In the genomic region with DNA sequence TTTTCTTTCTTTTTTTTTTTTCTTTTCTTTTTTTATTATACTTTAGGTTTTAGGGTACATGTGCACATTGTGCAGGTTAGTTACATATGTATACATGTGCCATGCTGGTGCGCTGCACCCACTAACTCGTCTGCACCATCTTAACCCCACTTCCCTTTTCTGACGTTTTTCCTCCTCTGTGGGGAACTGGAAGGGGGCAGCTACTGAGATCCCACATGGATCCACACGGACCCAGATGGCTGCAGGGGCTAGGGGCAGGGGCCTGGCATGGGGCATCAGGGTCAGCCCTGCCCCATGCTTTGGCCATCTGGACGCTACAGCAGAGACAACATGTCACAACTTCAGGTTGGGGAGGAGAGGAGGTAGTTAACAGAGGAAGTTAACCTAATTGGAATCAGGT, we compare ENCODE assay signal across 15 cellular contexts. TPM values are rescaled to one million over a fixed set of nuclear protein-coding genes. Genes with fewer than 3 reads are reported as not detected.
"Had no signal": no experiment of that assay in that cellular context is flagged by ENCODE, and none has a peak within 500 bp of the region (broad histone marks: within the 10 kb centered on the region; RNA-seq: fewer than 3 reads in every experiment).

No MANE protein-coding gene starts in this region.

- ATAC-seq: body of pancreas, right cardiac atrium had no signal

- H3K4me1 ChIP-seq: body of pancreas, transverse colon had no signal

- DNase-seq: activated CD4-positive, alpha-beta T cell treated with anti-CD3 and anti-CD28 coated beads for 1 hour; activated naive CD4-positive, alpha-beta T cell treated with anti-CD3 and anti-CD28 coated beads for 36 hours; amniotic stem cell; body of pancreas; central memory CD4-positive, alpha-beta T cell; effector memory CD8-positive, alpha-beta T cell; erythroblast; hypothalamus; kidney glomerular epithelial cell; nucleus accumbens; right cardiac atrium; small intestine; transverse colon had no signal

- H3K9me3 ChIP-seq: body of pancreas, transverse colon had no signal

- H3K4me3 Mint-ChIP-seq: activated naive CD4-positive, alpha-beta T cell treated with anti-CD3 and anti-CD28 coated beads for 36 hours had no signal

- H3K27ac Mint-ChIP-seq: activated naive CD4-positive, alpha-beta T cell treated with anti-CD3 and anti-CD28 coated beads for 36 hours; progenitor cell of endocrine pancreas had no signal

- H3K27ac ChIP-seq: body of pancreas, transverse colon had no signal

- H3K4me3 ChIP-seq: body of pancreas, transverse colon had no signal

- H3K27me3 ChIP-seq: body of pancreas, transverse colon had no signal

- H3K36me3 ChIP-seq: transverse colon had no signal

RNA-seq across cellular contexts. Expression of gene RUBCNL, which starts 54.3 kb away (rescaled TPM):
- total RNA-seq: glomerular endothelial cell had no signal
